Comparison of ENCODE assay signal across 9 cellular contexts in genomic region chr15:82298520-82298919, GRCh38.
DNase-seq lines count a peak whose midpoint lies in the region; ATAC-seq lines count a peak whose summit lies in the region.
"Had no signal": no experiment of that assay in that cellular context is flagged by ENCODE, and none has a peak within 500 bp of the region (broad histone marks: within the 10 kb centered on the region; RNA-seq: fewer than 3 reads in every experiment).

No MANE protein-coding gene starts in this region.

- H3K27ac ChIP-seq in KOPT-K1 (ENCODE audit: low read depth, low read length, poor library complexity, severe bottlenecking) = peak overlapping the region; percentile 37
- H3K27ac ChIP-seq: PC-9 had no signal

- no peak for ATAC-seq in HG03342 (IDR thresholded peaks at IDR 0.05; ENCODE audit: unreplicated experiment)

- no peaks in the 10 kb centered on the region for H3K9me3 ChIP-seq in KOPT-K1 (ENCODE audit: insufficient read depth, low read length, poor library complexity, severe bottlenecking)

- peak; percentile 67 to 76 for DNase-seq in activated T-cell treated with anti-CD3 and anti-CD28 coated beads, Interleukin-2, amount 50 U/mL, for 48 hours
- DNase-seq in iPS-NIHi7 (ENCODE audit: extremely low spot score) = peak; percentile 6
- peak; percentile 23 for DNase-seq in stimulated activated CD8-positive, alpha-beta memory T cell treated with anti-CD3 and anti-CD28 coated beads, Interleukin-15, amount 100 ng/mL, for 24 hours (ENCODE audit: low read depth)
- no peak for DNase-seq in DMS153 (lab: John Stamatoyannopoulos, UW)
- DNase-seq in NCI-H2029 (lab: John Stamatoyannopoulos, UW) = no peak
- DNase-seq in NCI-H345 (lab: John Stamatoyannopoulos, UW) = no peak
- DNase-seq: PC-9 had no signal

- no peaks in the 10 kb centered on the region for H3K36me3 ChIP-seq in KOPT-K1 (ENCODE audit: insufficient read depth, low read length)

Comparison
In these comparisons a context has a peak if more than half of its experiments do, and no peak if none do; other contexts are left out.
1. DNase-seq: peak in activated T-cell treated with anti-CD3 and anti-CD28 coated beads, Interleukin-2, amount 50 U/mL, for 48 hours (2 of 2), iPS-NIHi7 (single experiment) and stimulated activated CD8-positive, alpha-beta memory T cell treated with anti-CD3 and anti-CD28 coated beads, Interleukin-15, amount 100 ng/mL, for 24 hours (single experiment); none in DMS153 (single experiment), NCI-H2029 (single experiment) and NCI-H345 (single experiment).